In genomic region chr6:13327691-13328075, GRCh38 we compare ENCODE assay signal across 9 cellular contexts. TPM values are rescaled to one million over a fixed set of nuclear protein-coding genes. Genes with fewer than 3 reads are reported as not detected.
A peak's percentile ranks its signal among the peaks of the same experiment; 100 is the strongest.
DNase-seq lines count a peak whose midpoint lies in the region; ATAC-seq, FAIRE-seq and TF ChIP-seq lines count a peak whose summit lies in the region.
"Had no signal": no experiment of that assay in that cellular context is flagged by ENCODE, and none has a peak within 500 bp of the region (broad histone marks: within the 10 kb centered on the region; RNA-seq: fewer than 3 reads in every experiment).

No MANE protein-coding gene starts in this region.

- H3K27ac ChIP-seq in RWPE2 (ENCODE audit: poor library complexity, severe bottlenecking) (peak overlapping the region; percentile 70), esophagus muscularis mucosa (replicated peaks in 1 of 4) (peak overlapping the region; percentile 88 to 93 (median 90)), trophoblast cell (ENCODE audit: low read depth, low read length) (peak overlapping the region; percentile 35)

- H3K27me3 ChIP-seq in RWPE2 (ENCODE audit: insufficient read depth, poor library complexity, severe bottlenecking), result no peaks in the 10 kb centered on the region
- no peaks in the 10 kb centered on the region for H3K27me3 ChIP-seq in esophagus muscularis mucosa
- no peaks in the 10 kb centered on the region for H3K27me3 ChIP-seq in trophoblast cell (ENCODE audit: insufficient read depth, low read length)

- H3K4me2 ChIP-seq in trophoblast cell (ENCODE audit: low read length), result peak overlapping the region; percentile 87

- H3K4me3 ChIP-seq in RWPE2 (ENCODE audit: severe bottlenecking) (peak overlapping the region; percentile 60), esophagus muscularis mucosa (peak overlapping the region; percentile 76 to 85 (median 79)), trophoblast cell (ENCODE audit: low read depth, low read length) (peak overlapping the region; percentile 87)

- no peak overlapping the region for H4K91ac ChIP-seq in trophoblast cell (ENCODE audit: low read depth, low read length)

- H3K36me3 ChIP-seq in RWPE2 (ENCODE audit: low read depth) (peaks cover 31% of the 10 kb centered on the region), esophagus muscularis mucosa (peaks cover 6 to 32% (median 24%) of the 10 kb centered on the region in 4 donors), trophoblast cell (ENCODE audit: control insufficient read depth in 1 of 2, insufficient read depth in 2 of 2, low read length in 2 of 2) (peaks cover 10 to 16% of the 10 kb centered on the region in 2 experiments)

- no peak for DNase-seq in activated CD8-positive, alpha-beta memory T cell treated with anti-CD3 and anti-CD28 coated beads, Interleukin-2, amount 10 ng/mL, durations not matched to agents 7 days and 5 days
- DNase-seq in activated CD8-positive, alpha-beta memory T cell treated with anti-CD3 and anti-CD28 coated beads, Interleukin-2, amount 50 U/mL, for 48 hours, result no peak
- no peak for DNase-seq in RWPE2 (ENCODE audit: low spot score)
- peak; percentile 89 for DNase-seq in esophagus muscularis mucosa (ENCODE audit: extremely low spot score)
- DNase-seq in trophoblast cell, result no peak
- DNase-seq in NK-92 (lab: John Stamatoyannopoulos, UW; ENCODE audit: unreplicated experiment), result no peak
- no peak for DNase-seq in DMS153 treated with DMSO at 0.1 percent for 48 hours (lab: John Stamatoyannopoulos, UW; ENCODE audit: unreplicated experiment)
- no peak for DNase-seq in HTR-8/SVneo (ENCODE audit: insufficient read length, low spot score)

- ATAC-seq in activated CD8-positive, alpha-beta memory T cell treated with anti-CD3 and anti-CD28 coated beads, Interleukin-2, amount 10 ng/mL, durations not matched to agents 7 days and 5 days, result peak; percentile 2
- ATAC-seq in RWPE2 (ENCODE audit: low read depth), result peak; percentile 7; the same call in 1 of the 3 replicates

- H3K36me3 Mint-ChIP-seq in activated CD8-positive, alpha-beta memory T cell treated with anti-CD3 and anti-CD28 coated beads, Interleukin-2, amount 10 ng/mL, durations not matched to agents 7 days and 5 days, result peaks cover 19% of the 10 kb centered on the region

- TF ChIP-seq CTCF in RWPE2 (IDR thresholded peaks at IDR 0.05; ENCODE audit: poor library complexity, severe bottlenecking), result no peak
- TF ChIP-seq CTCF in esophagus muscularis mucosa (IDR thresholded peaks at IDR 0.05), result no peak

- peak overlapping the region; percentile 87 for H3K4me3 Mint-ChIP-seq in activated CD8-positive, alpha-beta memory T cell treated with anti-CD3 and anti-CD28 coated beads, Interleukin-2, amount 10 ng/mL, durations not matched to agents 7 days and 5 days

- CTCF ChIA-PET in activated CD8-positive, alpha-beta memory T cell treated with anti-CD3 and anti-CD28 coated beads, Interleukin-2, amount 10 ng/mL, durations not matched to agents 7 days and 5 days (lab: Charles Lee), result interaction anchor here (0.5 to 4.8 kb wide), 10 partner anchors 13 to 438 kb away, joined by 3 to 49 read pairs (median 5); partner anchors contain the start of gene SIRT5

- H3K4me1 ChIP-seq in RWPE2 (ENCODE audit: insufficient read depth, poor library complexity, severe bottlenecking) (peaks cover 10% of the 10 kb centered on the region), esophagus muscularis mucosa (peaks cover 13 to 20% (median 17%) of the 10 kb centered on the region in 4 donors), trophoblast cell (ENCODE audit: control insufficient read depth in 1 of 2, insufficient read depth in 2 of 2, low read length in 2 of 2) (no peaks in the 10 kb centered on the region)

- no peak for TF ChIP-seq EP300 in esophagus muscularis mucosa (IDR thresholded peaks at IDR 0.05)

- TF ChIP-seq POLR2A in esophagus muscularis mucosa (IDR thresholded peaks at IDR 0.05; ENCODE audit: low read depth), result no peak

- no peak overlapping the region for H2BK120ac ChIP-seq in trophoblast cell (ENCODE audit: insufficient read depth, low read length, poor library complexity)

- no peak overlapping the region for H4K12ac ChIP-seq in trophoblast cell (ENCODE audit: low read depth, low read length)

- peak overlapping the region; percentile 9 for H4K8ac ChIP-seq in trophoblast cell (ENCODE audit: low read depth, low read length)

- no peak overlapping the region for H3K18ac ChIP-seq in trophoblast cell (ENCODE audit: low read length)

- peak overlapping the region; percentile 79 for H3K9ac ChIP-seq in trophoblast cell (ENCODE audit: low read length)

- H3K9me3 Mint-ChIP-seq in activated CD8-positive, alpha-beta memory T cell treated with anti-CD3 and anti-CD28 coated beads, Interleukin-2, amount 10 ng/mL, durations not matched to agents 7 days and 5 days (ENCODE audit: low read depth), result no peaks in the 10 kb centered on the region

- WGBS in esophagus muscularis mucosa, result under 1% methylated on average over 10 of the region's 10 CpGs
- no CpG with 5 or more reads among the region's 10 CpGs for WGBS in trophoblast cell (ENCODE audit: extremely low coverage, insufficient coverage, insufficient read length)

- H3K9me3 ChIP-seq in RWPE2 (ENCODE audit: severe bottlenecking) (no peaks in the 10 kb centered on the region), esophagus muscularis mucosa (no peaks in the 10 kb centered on the region), trophoblast cell (ENCODE audit: insufficient read depth, low read depth, low read length) (no peaks in the 10 kb centered on the region)

- no peak for FAIRE-seq in HTR-8/SVneo (lab: Jason Lieb, UNC)
- FAIRE-seq: colon had no signal

- intact Hi-C loops in esophagus muscularis mucosa (cut with DNase I), result no loop called here

- no peak overlapping the region for H2AK5ac ChIP-seq in trophoblast cell (ENCODE audit: low read length)

- H3K4me1 Mint-ChIP-seq in activated CD8-positive, alpha-beta memory T cell treated with anti-CD3 and anti-CD28 coated beads, Interleukin-2, amount 10 ng/mL, durations not matched to agents 7 days and 5 days, result peaks cover 25% of the 10 kb centered on the region

- H2BK12ac ChIP-seq in trophoblast cell (ENCODE audit: low read length), result no peak overlapping the region

- no peak overlapping the region for H3K4ac ChIP-seq in trophoblast cell (ENCODE audit: low read depth, low read length)

- no peak overlapping the region for H2BK5ac ChIP-seq in trophoblast cell (ENCODE audit: low read depth, low read length, poor library complexity)

- H3K27me3 Mint-ChIP-seq in activated CD8-positive, alpha-beta memory T cell treated with anti-CD3 and anti-CD28 coated beads, Interleukin-2, amount 10 ng/mL, durations not matched to agents 7 days and 5 days, result no peaks in the 10 kb centered on the region

- no peak overlapping the region for H3K23ac ChIP-seq in trophoblast cell (ENCODE audit: low read length)

- peaks cover 3% of the 10 kb centered on the region for H3K79me2 ChIP-seq in trophoblast cell (ENCODE audit: control insufficient read depth, insufficient read depth, low read length, poor library complexity)

- peak overlapping the region; percentile 91 for H3K27ac Mint-ChIP-seq in activated CD8-positive, alpha-beta memory T cell treated with anti-CD3 and anti-CD28 coated beads, Interleukin-2, amount 10 ng/mL, durations not matched to agents 7 days and 5 days

- no peak overlapping the region for H3K14ac ChIP-seq in trophoblast cell (ENCODE audit: low read length)

- H2AFZ ChIP-seq in trophoblast cell (ENCODE audit: insufficient read depth, low read length, poor library complexity), result no peak overlapping the region

- H3K79me1 ChIP-seq in trophoblast cell (ENCODE audit: low read length), result peaks cover 8% of the 10 kb centered on the region

RNA-seq across cellular contexts. Expression of gene TBC1D7, which starts 0.7 kb away (rescaled TPM):
- 10 to 100 TPM; 25.1 to 26.0 TPM for total RNA-seq in activated CD8-positive, alpha-beta memory T cell treated with anti-CD3 and anti-CD28 coated beads, Interleukin-2, amount 10 ng/mL, durations not matched to agents 7 days and 5 days
- total RNA-seq in esophagus muscularis mucosa, result 10 to 100 TPM in 1 of 4 donors, 1 to 10 TPM in 3; 5.5 to 12.5 (median 8.4) TPM
- 32.2 and 33.6 TPM in 2 replicates for polyA plus RNA-seq in trophoblast cell (2013)

Comparison
In these comparisons a context has a peak if more than half of its experiments do, and no peak if none do; other contexts are left out.
1. H3K27ac ChIP-seq: peak in every context shown above with its lines; median percentile 90 in esophagus muscularis mucosa; 70 in RWPE2; 35 in trophoblast cell.